Comparison of ENCODE assay signal across 1 cellular context in the genomic region with DNA sequence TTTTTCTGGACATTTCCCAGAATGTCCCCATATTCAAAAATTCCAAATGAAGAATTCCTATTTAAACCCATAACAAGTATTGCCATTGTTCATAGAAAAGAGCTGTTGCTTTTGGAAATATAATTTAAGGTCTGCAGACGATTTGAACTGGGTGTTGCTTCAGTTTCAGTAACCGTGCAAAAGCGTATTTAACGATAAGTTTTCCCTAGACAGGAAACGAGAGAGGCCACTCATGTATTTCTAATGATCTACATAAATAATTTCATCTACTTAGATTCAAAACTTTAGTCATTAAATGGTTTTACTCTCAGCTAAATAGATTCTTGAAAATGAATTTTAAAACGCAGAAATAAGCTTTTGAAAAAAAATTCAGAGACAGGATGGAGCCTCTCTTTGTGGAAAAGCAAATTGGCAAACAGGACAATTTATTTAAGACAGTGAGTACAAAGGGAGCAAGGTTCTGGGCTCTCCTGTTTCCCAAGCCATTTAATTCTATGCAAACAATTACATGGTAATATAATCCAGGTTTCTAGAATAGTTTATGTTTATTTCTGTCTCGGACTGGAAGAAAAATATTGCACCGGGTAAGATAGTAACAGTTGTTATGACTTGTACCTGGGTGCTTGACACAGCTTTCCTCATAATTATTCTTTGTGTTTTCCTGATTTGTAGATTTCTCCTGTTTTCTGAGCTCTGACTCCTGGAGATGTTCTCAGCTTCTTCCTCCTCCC.
TF ChIP-seq lines count a peak whose summit lies in the region.

No MANE protein-coding gene starts in this region.

TF ChIP-seq in HepG2, 621 proteins besides CTCF, POLR2A, EP300 and RAD21 (continued from another document and continues in another):
- TF ChIP-seq, protein P1, sequence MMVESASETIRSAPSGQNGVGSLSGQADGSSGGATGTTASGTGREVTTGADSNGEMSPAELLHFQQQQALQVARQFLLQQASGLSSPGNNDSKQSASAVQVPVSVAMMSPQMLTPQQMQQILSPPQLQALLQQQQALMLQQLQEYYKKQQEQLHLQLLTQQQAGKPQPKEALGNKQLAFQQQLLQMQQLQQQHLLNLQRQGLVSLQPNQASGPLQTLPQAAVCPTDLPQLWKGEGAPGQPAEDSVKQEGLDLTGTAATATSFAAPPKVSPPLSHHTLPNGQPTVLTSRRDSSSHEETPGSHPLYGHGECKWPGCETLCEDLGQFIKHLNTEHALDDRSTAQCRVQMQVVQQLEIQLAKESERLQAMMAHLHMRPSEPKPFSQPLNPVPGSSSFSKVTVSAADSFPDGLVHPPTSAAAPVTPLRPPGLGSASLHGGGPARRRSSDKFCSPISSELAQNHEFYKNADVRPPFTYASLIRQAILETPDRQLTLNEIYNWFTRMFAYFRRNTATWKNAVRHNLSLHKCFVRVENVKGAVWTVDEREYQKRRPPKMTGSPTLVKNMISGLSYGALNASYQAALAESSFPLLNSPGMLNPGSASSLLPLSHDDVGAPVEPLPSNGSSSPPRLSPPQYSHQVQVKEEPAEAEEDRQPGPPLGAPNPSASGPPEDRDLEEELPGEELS (CRISPR knock-in tag; IDR thresholded peaks at IDR 0.05): no peak; the same call in 1 of the 2 replicates
- TF ChIP-seq ZFP36 (IDR thresholded peaks at IDR 0.05; ENCODE audit: borderline replicate concordance, low read depth, low read length, partially characterized antibody): no peak
- TF ChIP-seq MIXL1 (CRISPR knock-in tag; IDR thresholded peaks at IDR 0.05): 0 out of 2 replicates have a peak, but pooled peaks have one; percentile 9
- 0 out of 2 replicates have a peak, but pooled peaks have one; percentile 4 for TF ChIP-seq CEBPG (CRISPR knock-in tag; IDR thresholded peaks at IDR 0.05)
- TF ChIP-seq TCF7 (IDR thresholded peaks at IDR 0.05; ENCODE audit: low read depth): peak; percentile 71
- no peak for TF ChIP-seq ZFY (CRISPR knock-in tag; IDR thresholded peaks at IDR 0.05)
- TF ChIP-seq HNF4G (IDR thresholded peaks at IDR 0.05; ENCODE audit: borderline replicate concordance, low read depth, low read length): peak; percentile 44; the same call in 1 of the 2 replicates
- no peak for TF ChIP-seq HNF4G (CRISPR knock-in tag; IDR thresholded peaks at IDR 0.05; ENCODE audit: borderline replicate concordance, low read depth)
- no peak for TF ChIP-seq ZNF589 (CRISPR knock-in tag; conservative IDR thresholded peaks at IDR 0.05)
- 0 out of 2 replicates have a peak, but pooled peaks have one; percentile 7 for TF ChIP-seq ZKSCAN8 (CRISPR knock-in tag; IDR thresholded peaks at IDR 0.05; ENCODE audit: borderline replicate concordance)
- TF ChIP-seq, protein P2, sequence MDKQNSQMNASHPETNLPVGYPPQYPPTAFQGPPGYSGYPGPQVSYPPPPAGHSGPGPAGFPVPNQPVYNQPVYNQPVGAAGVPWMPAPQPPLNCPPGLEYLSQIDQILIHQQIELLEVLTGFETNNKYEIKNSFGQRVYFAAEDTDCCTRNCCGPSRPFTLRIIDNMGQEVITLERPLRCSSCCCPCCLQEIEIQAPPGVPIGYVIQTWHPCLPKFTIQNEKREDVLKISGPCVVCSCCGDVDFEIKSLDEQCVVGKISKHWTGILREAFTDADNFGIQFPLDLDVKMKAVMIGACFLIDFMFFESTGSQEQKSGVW (CRISPR knock-in tag; IDR thresholded peaks at IDR 0.05; ENCODE audit: borderline replicate concordance): no peak
- TF ChIP-seq HDAC6 (IDR thresholded peaks at IDR 0.05; ENCODE audit: low read depth, low read length): 0 out of 2 replicates have a peak, but pooled peaks have one; percentile 29
- no peak for TF ChIP-seq NR2F1 (CRISPR knock-in tag; IDR thresholded peaks at IDR 0.05)
- no peak for TF ChIP-seq FOXP1 (IDR thresholded peaks at IDR 0.05)
- peak; percentile 32; the same call in 1 of the 2 replicates for TF ChIP-seq FOXP1 (CRISPR knock-in tag; IDR thresholded peaks at IDR 0.05)
- TF ChIP-seq FOXA3 (CRISPR knock-in tag; IDR thresholded peaks at IDR 0.05): 0 out of 2 replicates have a peak, but pooled peaks have one; percentile 31
- TF ChIP-seq NFKBIZ (CRISPR knock-in tag; IDR thresholded peaks at IDR 0.05): no peak; the same call in 1 of the 2 replicates
- TF ChIP-seq HMGA1 (CRISPR knock-in tag; conservative IDR thresholded peaks at IDR 0.05): no peak
- no peak for TF ChIP-seq HOXA9 (CRISPR knock-in tag; IDR thresholded peaks at IDR 0.05; ENCODE audit: borderline replicate concordance)
- TF ChIP-seq, protein P3, sequence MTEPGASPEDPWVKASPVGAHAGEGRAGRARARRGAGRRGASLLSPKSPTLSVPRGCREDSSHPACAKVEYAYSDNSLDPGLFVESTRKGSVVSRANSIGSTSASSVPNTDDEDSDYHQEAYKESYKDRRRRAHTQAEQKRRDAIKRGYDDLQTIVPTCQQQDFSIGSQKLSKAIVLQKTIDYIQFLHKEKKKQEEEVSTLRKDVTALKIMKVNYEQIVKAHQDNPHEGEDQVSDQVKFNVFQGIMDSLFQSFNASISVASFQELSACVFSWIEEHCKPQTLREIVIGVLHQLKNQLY (CRISPR knock-in tag; IDR thresholded peaks at IDR 0.05): no peak
- TF ChIP-seq, protein P4, sequence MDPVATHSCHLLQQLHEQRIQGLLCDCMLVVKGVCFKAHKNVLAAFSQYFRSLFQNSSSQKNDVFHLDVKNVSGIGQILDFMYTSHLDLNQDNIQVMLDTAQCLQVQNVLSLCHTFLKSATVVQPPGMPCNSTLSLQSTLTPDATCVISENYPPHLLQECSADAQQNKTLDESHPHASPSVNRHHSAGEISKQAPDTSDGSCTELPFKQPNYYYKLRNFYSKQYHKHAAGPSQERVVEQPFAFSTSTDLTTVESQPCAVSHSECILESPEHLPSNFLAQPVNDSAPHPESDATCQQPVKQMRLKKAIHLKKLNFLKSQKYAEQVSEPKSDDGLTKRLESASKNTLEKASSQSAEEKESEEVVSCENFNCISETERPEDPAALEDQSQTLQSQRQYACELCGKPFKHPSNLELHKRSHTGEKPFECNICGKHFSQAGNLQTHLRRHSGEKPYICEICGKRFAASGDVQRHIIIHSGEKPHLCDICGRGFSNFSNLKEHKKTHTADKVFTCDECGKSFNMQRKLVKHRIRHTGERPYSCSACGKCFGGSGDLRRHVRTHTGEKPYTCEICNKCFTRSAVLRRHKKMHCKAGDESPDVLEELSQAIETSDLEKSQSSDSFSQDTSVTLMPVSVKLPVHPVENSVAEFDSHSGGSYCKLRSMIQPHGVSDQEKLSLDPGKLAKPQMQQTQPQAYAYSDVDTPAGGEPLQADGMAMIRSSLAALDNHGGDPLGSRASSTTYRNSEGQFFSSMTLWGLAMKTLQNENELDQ (CRISPR knock-in tag; IDR thresholded peaks at IDR 0.05; ENCODE audit: borderline replicate concordance): no peak
- TF ChIP-seq SOX5 (CRISPR knock-in tag; IDR thresholded peaks at IDR 0.05; ENCODE audit: borderline replicate concordance): 0 out of 2 replicates have a peak, but pooled peaks have one; percentile 25
- TF ChIP-seq ZNF260 (CRISPR knock-in tag; IDR thresholded peaks at IDR 0.05; ENCODE audit: borderline replicate concordance, low read depth): no peak
- TF ChIP-seq ZBTB21 (CRISPR knock-in tag; IDR thresholded peaks at IDR 0.05): no peak
- TF ChIP-seq SKI (IDR thresholded peaks at IDR 0.05; ENCODE audit: partially characterized antibody): peak; percentile 4
- peak; percentile 46; the same call in 1 of the 2 replicates for TF ChIP-seq NFIC (IDR thresholded peaks at IDR 0.05; ENCODE audit: low read length)
- TF ChIP-seq, protein P5, sequence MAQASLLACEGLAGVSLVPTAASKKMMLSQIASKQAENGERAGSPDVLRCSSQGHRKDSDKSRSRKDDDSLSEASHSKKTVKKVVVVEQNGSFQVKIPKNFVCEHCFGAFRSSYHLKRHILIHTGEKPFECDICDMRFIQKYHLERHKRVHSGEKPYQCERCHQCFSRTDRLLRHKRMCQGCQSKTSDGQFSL (CRISPR knock-in tag; IDR thresholded peaks at IDR 0.05): no peak
- no peak for TF ChIP-seq KAT2B (IDR thresholded peaks at IDR 0.05; ENCODE audit: borderline replicate concordance, low read depth, low read length)
- TF ChIP-seq, protein P6, sequence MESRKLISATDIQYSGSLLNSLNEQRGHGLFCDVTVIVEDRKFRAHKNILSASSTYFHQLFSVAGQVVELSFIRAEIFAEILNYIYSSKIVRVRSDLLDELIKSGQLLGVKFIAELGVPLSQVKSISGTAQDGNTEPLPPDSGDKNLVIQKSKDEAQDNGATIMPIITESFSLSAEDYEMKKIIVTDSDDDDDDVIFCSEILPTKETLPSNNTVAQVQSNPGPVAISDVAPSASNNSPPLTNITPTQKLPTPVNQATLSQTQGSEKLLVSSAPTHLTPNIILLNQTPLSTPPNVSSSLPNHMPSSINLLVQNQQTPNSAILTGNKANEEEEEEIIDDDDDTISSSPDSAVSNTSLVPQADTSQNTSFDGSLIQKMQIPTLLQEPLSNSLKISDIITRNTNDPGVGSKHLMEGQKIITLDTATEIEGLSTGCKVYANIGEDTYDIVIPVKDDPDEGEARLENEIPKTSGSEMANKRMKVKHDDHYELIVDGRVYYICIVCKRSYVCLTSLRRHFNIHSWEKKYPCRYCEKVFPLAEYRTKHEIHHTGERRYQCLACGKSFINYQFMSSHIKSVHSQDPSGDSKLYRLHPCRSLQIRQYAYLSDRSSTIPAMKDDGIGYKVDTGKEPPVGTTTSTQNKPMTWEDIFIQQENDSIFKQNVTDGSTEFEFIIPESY (CRISPR knock-in tag; IDR thresholded peaks at IDR 0.05): no peak
- no peak for TF ChIP-seq MZF1 (CRISPR knock-in tag; IDR thresholded peaks at IDR 0.05; ENCODE audit: borderline replicate concordance)
- no peak for TF ChIP-seq CREB1 (IDR thresholded peaks at IDR 0.05)
- peak; percentile 4; the same call in 1 of the 2 replicates for TF ChIP-seq CREB1 (CRISPR knock-in tag; IDR thresholded peaks at IDR 0.05)
- TF ChIP-seq HDAC1 (CRISPR knock-in tag; IDR thresholded peaks at IDR 0.05): no peak
- TF ChIP-seq ZNF274 (CRISPR knock-in tag; IDR thresholded peaks at IDR 0.05): no peak
- TF ChIP-seq, protein P7, sequence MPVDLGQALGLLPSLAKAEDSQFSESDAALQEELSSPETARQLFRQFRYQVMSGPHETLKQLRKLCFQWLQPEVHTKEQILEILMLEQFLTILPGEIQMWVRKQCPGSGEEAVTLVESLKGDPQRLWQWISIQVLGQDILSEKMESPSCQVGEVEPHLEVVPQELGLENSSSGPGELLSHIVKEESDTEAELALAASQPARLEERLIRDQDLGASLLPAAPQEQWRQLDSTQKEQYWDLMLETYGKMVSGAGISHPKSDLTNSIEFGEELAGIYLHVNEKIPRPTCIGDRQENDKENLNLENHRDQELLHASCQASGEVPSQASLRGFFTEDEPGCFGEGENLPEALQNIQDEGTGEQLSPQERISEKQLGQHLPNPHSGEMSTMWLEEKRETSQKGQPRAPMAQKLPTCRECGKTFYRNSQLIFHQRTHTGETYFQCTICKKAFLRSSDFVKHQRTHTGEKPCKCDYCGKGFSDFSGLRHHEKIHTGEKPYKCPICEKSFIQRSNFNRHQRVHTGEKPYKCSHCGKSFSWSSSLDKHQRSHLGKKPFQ (CRISPR knock-in tag; IDR thresholded peaks at IDR 0.05; ENCODE audit: insufficient replicate concordance): no peak
- no peak for TF ChIP-seq MXI1 (IDR thresholded peaks at IDR 0.05; ENCODE audit: borderline replicate concordance, low read depth, low read length)
- TF ChIP-seq HNRNPUL1 (IDR thresholded peaks at IDR 0.05; ENCODE audit: low read depth, low read length): no peak
- TF ChIP-seq SRSF1 (optimal IDR thresholded peaks at IDR 0.05; ENCODE audit: low read depth, low read length): no peak
- TF ChIP-seq, protein P8, sequence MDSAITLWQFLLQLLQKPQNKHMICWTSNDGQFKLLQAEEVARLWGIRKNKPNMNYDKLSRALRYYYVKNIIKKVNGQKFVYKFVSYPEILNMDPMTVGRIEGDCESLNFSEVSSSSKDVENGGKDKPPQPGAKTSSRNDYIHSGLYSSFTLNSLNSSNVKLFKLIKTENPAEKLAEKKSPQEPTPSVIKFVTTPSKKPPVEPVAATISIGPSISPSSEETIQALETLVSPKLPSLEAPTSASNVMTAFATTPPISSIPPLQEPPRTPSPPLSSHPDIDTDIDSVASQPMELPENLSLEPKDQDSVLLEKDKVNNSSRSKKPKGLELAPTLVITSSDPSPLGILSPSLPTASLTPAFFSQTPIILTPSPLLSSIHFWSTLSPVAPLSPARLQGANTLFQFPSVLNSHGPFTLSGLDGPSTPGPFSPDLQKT (CRISPR knock-in tag; IDR thresholded peaks at IDR 0.05; ENCODE audit: borderline replicate concordance): no peak
- 0 out of 2 replicates have a peak, but pooled peaks have one; percentile 44 for TF ChIP-seq SIX4 (CRISPR knock-in tag; IDR thresholded peaks at IDR 0.05)
- TF ChIP-seq, protein P9, sequence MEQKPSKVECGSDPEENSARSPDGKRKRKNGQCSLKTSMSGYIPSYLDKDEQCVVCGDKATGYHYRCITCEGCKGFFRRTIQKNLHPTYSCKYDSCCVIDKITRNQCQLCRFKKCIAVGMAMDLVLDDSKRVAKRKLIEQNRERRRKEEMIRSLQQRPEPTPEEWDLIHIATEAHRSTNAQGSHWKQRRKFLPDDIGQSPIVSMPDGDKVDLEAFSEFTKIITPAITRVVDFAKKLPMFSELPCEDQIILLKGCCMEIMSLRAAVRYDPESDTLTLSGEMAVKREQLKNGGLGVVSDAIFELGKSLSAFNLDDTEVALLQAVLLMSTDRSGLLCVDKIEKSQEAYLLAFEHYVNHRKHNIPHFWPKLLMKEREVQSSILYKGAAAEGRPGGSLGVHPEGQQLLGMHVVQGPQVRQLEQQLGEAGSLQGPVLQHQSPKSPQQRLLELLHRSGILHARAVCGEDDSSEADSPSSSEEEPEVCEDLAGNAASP (CRISPR knock-in tag; IDR thresholded peaks at IDR 0.05; ENCODE audit: borderline replicate concordance): no peak
- 0 out of 2 replicates have a peak, but pooled peaks have one; percentile 15 for TF ChIP-seq ELF4 (CRISPR knock-in tag; IDR thresholded peaks at IDR 0.05; ENCODE audit: borderline replicate concordance)
- TF ChIP-seq ETV5 (CRISPR knock-in tag; IDR thresholded peaks at IDR 0.05; ENCODE audit: borderline replicate concordance): no peak
- no peak for TF ChIP-seq SOX6 (IDR thresholded peaks at IDR 0.05)
- TF ChIP-seq SOX6 (CRISPR knock-in tag; IDR thresholded peaks at IDR 0.05): peak; percentile 48; the same call in 1 of the 2 replicates
- no peak for TF ChIP-seq MIER2 (CRISPR knock-in tag; IDR thresholded peaks at IDR 0.05)
- TF ChIP-seq ZSCAN20 (CRISPR knock-in tag; IDR thresholded peaks at IDR 0.05; ENCODE audit: borderline replicate concordance): no peak
- no peak for TF ChIP-seq DPF2 (CRISPR knock-in tag; IDR thresholded peaks at IDR 0.05; ENCODE audit: borderline replicate concordance, low read depth)
- no peak for TF ChIP-seq ZNF34 (CRISPR knock-in tag; IDR thresholded peaks at IDR 0.05; ENCODE audit: borderline replicate concordance)
- no peak for TF ChIP-seq ZNF83 (CRISPR knock-in tag; IDR thresholded peaks at IDR 0.05; ENCODE audit: borderline replicate concordance)
- TF ChIP-seq, protein P10, sequence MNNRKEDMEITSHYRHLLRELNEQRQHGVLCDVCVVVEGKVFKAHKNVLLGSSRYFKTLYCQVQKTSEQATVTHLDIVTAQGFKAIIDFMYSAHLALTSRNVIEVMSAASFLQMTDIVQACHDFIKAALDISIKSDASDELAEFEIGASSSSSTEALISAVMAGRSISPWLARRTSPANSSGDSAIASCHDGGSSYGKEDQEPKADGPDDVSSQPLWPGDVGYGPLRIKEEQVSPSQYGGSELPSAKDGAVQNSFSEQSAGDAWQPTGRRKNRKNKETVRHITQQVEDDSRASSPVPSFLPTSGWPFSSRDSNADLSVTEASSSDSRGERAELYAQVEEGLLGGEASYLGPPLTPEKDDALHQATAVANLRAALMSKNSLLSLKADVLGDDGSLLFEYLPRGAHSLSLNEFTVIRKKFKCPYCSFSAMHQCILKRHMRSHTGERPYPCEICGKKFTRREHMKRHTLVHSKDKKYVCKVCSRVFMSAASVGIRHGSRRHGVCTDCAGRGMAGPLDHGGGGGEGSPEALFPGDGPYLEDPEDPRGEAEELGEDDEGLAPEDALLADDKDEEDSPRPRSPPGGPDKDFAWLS (CRISPR knock-in tag; IDR thresholded peaks at IDR 0.05; ENCODE audit: borderline replicate concordance): no peak
